ENCODE assay signal across 1 cellular context in the genomic region with DNA sequence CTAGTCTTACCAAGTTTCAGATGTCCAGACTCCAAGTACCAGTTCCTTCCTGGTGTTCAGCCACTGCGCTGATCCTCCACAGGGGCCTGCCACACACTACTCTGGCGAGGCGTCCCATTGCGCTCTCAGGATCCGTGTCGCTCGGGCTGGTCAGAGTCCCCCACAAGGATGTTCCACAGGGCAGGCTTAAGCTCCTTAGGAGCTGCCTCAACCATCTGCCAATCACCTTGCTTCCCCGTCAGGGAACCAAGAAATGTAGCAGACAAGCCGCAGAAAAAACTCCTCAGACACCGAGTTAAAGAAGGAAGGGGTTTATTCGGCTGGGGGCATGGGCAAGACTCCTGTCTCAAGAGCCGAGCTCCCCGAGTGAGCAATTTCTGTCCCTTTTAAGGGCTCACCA.
TF ChIP-seq lines count a peak whose summit lies in the region.

No MANE protein-coding gene starts in this region.

TF ChIP-seq in WTC11, 78 proteins besides CTCF, POLR2A, EP300 and RAD21 (continued from another document):
- TF ChIP-seq, protein P1, sequence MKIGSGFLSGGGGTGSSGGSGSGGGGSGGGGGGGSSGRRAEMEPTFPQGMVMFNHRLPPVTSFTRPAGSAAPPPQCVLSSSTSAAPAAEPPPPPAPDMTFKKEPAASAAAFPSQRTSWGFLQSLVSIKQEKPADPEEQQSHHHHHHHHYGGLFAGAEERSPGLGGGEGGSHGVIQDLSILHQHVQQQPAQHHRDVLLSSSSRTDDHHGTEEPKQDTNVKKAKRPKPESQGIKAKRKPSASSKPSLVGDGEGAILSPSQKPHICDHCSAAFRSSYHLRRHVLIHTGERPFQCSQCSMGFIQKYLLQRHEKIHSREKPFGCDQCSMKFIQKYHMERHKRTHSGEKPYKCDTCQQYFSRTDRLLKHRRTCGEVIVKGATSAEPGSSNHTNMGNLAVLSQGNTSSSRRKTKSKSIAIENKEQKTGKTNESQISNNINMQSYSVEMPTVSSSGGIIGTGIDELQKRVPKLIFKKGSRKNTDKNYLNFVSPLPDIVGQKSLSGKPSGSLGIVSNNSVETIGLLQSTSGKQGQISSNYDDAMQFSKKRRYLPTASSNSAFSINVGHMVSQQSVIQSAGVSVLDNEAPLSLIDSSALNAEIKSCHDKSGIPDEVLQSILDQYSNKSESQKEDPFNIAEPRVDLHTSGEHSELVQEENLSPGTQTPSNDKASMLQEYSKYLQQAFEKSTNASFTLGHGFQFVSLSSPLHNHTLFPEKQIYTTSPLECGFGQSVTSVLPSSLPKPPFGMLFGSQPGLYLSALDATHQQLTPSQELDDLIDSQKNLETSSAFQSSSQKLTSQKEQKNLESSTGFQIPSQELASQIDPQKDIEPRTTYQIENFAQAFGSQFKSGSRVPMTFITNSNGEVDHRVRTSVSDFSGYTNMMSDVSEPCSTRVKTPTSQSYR (CRISPR knock-in tag; IDR thresholded peaks at IDR 0.05): no peak
- TF ChIP-seq SOX15 (CRISPR knock-in tag; IDR thresholded peaks at IDR 0.05): no peak
- TF ChIP-seq GTF2I (CRISPR knock-in tag; conservative IDR thresholded peaks at IDR 0.05): no peak
- TF ChIP-seq, protein P2, sequence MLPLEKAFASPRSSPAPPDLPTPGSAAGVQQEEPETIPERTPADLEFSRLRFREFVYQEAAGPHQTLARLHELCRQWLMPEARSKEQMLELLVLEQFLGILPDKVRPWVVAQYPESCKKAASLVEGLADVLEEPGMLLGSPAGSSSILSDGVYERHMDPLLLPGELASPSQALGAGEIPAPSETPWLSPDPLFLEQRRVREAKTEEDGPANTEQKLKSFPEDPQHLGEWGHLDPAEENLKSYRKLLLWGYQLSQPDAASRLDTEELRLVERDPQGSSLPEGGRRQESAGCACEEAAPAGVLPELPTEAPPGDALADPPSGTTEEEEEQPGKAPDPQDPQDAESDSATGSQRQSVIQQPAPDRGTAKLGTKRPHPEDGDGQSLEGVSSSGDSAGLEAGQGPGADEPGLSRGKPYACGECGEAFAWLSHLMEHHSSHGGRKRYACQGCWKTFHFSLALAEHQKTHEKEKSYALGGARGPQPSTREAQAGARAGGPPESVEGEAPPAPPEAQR (CRISPR knock-in tag; IDR thresholded peaks at IDR 0.05): no peak
- TF ChIP-seq ZNF219 (CRISPR knock-in tag; IDR thresholded peaks at IDR 0.05; ENCODE audit: borderline replicate concordance): no peak
- TF ChIP-seq ZNF232 (CRISPR knock-in tag; IDR thresholded peaks at IDR 0.05): no peak
- TF ChIP-seq, protein P3, sequence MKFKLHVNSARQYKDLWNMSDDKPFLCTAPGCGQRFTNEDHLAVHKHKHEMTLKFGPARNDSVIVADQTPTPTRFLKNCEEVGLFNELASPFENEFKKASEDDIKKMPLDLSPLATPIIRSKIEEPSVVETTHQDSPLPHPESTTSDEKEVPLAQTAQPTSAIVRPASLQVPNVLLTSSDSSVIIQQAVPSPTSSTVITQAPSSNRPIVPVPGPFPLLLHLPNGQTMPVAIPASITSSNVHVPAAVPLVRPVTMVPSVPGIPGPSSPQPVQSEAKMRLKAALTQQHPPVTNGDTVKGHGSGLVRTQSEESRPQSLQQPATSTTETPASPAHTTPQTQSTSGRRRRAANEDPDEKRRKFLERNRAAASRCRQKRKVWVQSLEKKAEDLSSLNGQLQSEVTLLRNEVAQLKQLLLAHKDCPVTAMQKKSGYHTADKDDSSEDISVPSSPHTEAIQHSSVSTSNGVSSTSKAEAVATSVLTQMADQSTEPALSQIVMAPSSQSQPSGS (CRISPR knock-in tag; IDR thresholded peaks at IDR 0.05; ENCODE audit: borderline replicate concordance, low read depth): no peak
- no peak for TF ChIP-seq NR3C1 (CRISPR knock-in tag; conservative IDR thresholded peaks at IDR 0.05; ENCODE audit: low read depth)
- TF ChIP-seq, protein P4, sequence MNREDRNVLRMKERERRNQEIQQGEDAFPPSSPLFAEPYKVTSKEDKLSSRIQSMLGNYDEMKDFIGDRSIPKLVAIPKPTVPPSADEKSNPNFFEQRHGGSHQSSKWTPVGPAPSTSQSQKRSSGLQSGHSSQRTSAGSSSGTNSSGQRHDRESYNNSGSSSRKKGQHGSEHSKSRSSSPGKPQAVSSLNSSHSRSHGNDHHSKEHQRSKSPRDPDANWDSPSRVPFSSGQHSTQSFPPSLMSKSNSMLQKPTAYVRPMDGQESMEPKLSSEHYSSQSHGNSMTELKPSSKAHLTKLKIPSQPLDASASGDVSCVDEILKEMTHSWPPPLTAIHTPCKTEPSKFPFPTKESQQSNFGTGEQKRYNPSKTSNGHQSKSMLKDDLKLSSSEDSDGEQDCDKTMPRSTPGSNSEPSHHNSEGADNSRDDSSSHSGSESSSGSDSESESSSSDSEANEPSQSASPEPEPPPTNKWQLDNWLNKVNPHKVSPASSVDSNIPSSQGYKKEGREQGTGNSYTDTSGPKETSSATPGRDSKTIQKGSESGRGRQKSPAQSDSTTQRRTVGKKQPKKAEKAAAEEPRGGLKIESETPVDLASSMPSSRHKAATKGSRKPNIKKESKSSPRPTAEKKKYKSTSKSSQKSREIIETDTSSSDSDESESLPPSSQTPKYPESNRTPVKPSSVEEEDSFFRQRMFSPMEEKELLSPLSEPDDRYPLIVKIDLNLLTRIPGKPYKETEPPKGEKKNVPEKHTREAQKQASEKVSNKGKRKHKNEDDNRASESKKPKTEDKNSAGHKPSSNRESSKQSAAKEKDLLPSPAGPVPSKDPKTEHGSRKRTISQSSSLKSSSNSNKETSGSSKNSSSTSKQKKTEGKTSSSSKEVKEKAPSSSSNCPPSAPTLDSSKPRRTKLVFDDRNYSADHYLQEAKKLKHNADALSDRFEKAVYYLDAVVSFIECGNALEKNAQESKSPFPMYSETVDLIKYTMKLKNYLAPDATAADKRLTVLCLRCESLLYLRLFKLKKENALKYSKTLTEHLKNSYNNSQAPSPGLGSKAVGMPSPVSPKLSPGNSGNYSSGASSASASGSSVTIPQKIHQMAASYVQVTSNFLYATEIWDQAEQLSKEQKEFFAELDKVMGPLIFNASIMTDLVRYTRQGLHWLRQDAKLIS (CRISPR knock-in tag; IDR thresholded peaks at IDR 0.05; ENCODE audit: borderline replicate concordance): no peak
- TF ChIP-seq IRF2 (CRISPR knock-in tag; IDR thresholded peaks at IDR 0.05; ENCODE audit: borderline replicate concordance, low read depth): no peak
- no peak for TF ChIP-seq ZNF671 (CRISPR knock-in tag; IDR thresholded peaks at IDR 0.05)
- TF ChIP-seq ZNF263 (CRISPR knock-in tag; IDR thresholded peaks at IDR 0.05; ENCODE audit: low read depth): no peak
